13 cellular contexts compared by ENCODE assay signal in genomic region chr12:88944403-88944802, GRCh38.
DNase-seq lines count a peak whose midpoint lies in the region; ATAC-seq, FAIRE-seq and TF ChIP-seq lines count a peak whose summit lies in the region.
"Had no signal": no experiment of that assay in that cellular context is flagged by ENCODE, and none has a peak within 500 bp of the region (broad histone marks: within the 10 kb centered on the region; RNA-seq: fewer than 3 reads in every experiment).

No MANE protein-coding gene starts in this region.

- no peak overlapping the region for H3K4me2 ChIP-seq in HepG2 (ENCODE audit: low read depth, low read length)

- intact Hi-C loops in HepG2 (cut with micrococcal nuclease; ENCODE audit: unreplicated experiment), result no loop called here
- intact Hi-C loops in right lobe of liver (cut with DNase I), result no loop called here

- H3K9me3 Mint-ChIP-seq in activated naive CD4-positive, alpha-beta T cell treated with anti-CD3 and anti-CD28 coated beads, Interleukin-2, amount 50 U/mL, for 72 hours, result no peaks in the 10 kb centered on the region
- H3K9me3 Mint-ChIP-seq: stimulated activated naive CD8-positive, alpha-beta T cell treated with anti-CD3 and anti-CD28 coated beads, Interleukin-15, Interleukin-2, amounts not matched to agents 100 ng/mL and 50 ng/mL, for 24 hours had no signal

- H3K4me1 ChIP-seq in HepG2 (ENCODE audit: insufficient read depth, low read length), result no peaks in the 10 kb centered on the region
- no peaks in the 10 kb centered on the region for H3K4me1 ChIP-seq in right lobe of liver

- no peak overlapping the region for H3K4me3 ChIP-seq in HepG2 (replicated peaks in 1 of 3; ENCODE audit: insufficient read depth in 1 of 3, low read depth in 2 of 3, low read length in 3 of 3)
- no peak overlapping the region for H3K4me3 ChIP-seq in right lobe of liver
- H3K4me3 ChIP-seq: cardiac muscle cell had no signal

- H3K27me3 ChIP-seq in HepG2 (ENCODE audit: control insufficient read depth in 1 of 2, insufficient read depth in 2 of 2, low read length in 2 of 2) (no peaks in the 10 kb centered on the region), right lobe of liver (no peaks in the 10 kb centered on the region)
- H3K27me3 ChIP-seq: cardiac muscle cell had no signal

- FAIRE-seq in HepG2 (lab: Jason Lieb, UNC), result no peak

- no peaks in the 10 kb centered on the region for H4K20me1 ChIP-seq in HepG2 (ENCODE audit: insufficient read depth, low read length)

- no peak overlapping the region for H3K27ac ChIP-seq in HepG2 (ENCODE audit: extremely low read length, insufficient read depth, low read length)
- H3K27ac ChIP-seq in right lobe of liver, result no peak overlapping the region
- H3K27ac ChIP-seq: cardiac muscle cell, VCaP had no signal

- TF ChIP-seq EP300 in HepG2 (IDR thresholded peaks at IDR 0.05; ENCODE audit: low read depth in 2 of 2, low read length in 2 of 2) (no peak), HepG2 (CRISPR knock-in tag; IDR thresholded peaks at IDR 0.05; ENCODE audit: borderline replicate concordance) (no peak)

- in situ Hi-C loops in HepG2 (cut with HindIII; ENCODE audit: extremely low pct_ligation_motif_present, low pct_unique_long_range_greater_than_20kb), result no loop called here

- POLR2A ChIA-PET in HepG2 (lab: Yijun Ruan, JAX), result no interaction called here

- TF ChIP-seq POLR2A in HepG2 (IDR thresholded peaks at IDR 0.05; ENCODE audit: insufficient read depth in 1 of 2, low read depth in 2 of 2, low read length in 2 of 2), result no peak
- no peak for TF ChIP-seq POLR2A in right lobe of liver (IDR thresholded peaks at IDR 0.05)

- WGBS in HepG2 (ENCODE audit: low lambda C conversion rate), result 9% methylated on average over 3 of the region's 3 CpGs
- 39% methylated on average over 3 of the region's 3 CpGs for WGBS in right lobe of liver (ENCODE audit: insufficient coverage, low coverage, low lambda C conversion rate, missing lambda C conversion rate)

- H3K36me3 ChIP-seq in HepG2 (replicated peaks in 1 of 2; ENCODE audit: control insufficient read depth in 1 of 2, insufficient read depth in 2 of 2, low read length in 2 of 2) (no peaks in the 10 kb centered on the region), right lobe of liver (no peaks in the 10 kb centered on the region)
- H3K36me3 ChIP-seq: cardiac muscle cell had no signal

- DNase-seq in HepG2 (ENCODE audit: low spot score) (peak; percentile 15), right lobe of liver (no peak), NCI-H69 (lab: John Stamatoyannopoulos, UW) (peak; percentile 7), NCI-H2081 treated with DMSO at 0.1 percent for 48 hours (lab: John Stamatoyannopoulos, UW) (no peak), NCI-H1436 treated with DMSO at 0.1 percent for 48 hours (lab: John Stamatoyannopoulos, UW) (no peak)
- no peak for DNase-seq in activated naive CD4-positive, alpha-beta T cell treated with anti-CD3 and anti-CD28 coated beads, Interleukin-2, amount 50 U/mL, for 72 hours (ENCODE audit: low spot score in 2 of 2)
- DNase-seq: NCI-H1930; stimulated activated CD4-positive, alpha-beta T cell treated with anti-CD3 and anti-CD28 coated beads, Interleukin-2, amount 100 ng/mL, for 24 hours had no signal

- CTCF ChIA-PET in HepG2 (lab: Yijun Ruan, JAX; ENCODE audit: low intra/inter-chr PET ratio, low total read pairs), result no interaction called here

- no peak for ATAC-seq in HepG2
- no peak for ATAC-seq in right lobe of liver
- ATAC-seq in esophagus mucosa, result peak; percentile 69
- ATAC-seq in activated naive CD4-positive, alpha-beta T cell treated with anti-CD3 and anti-CD28 coated beads, Interleukin-2, amount 50 U/mL, for 72 hours, result no peak
- no peak for ATAC-seq in HG03097 (IDR thresholded peaks at IDR 0.05; ENCODE audit: low FRiP score, unreplicated experiment)

- no peak overlapping the region for H3K27ac Mint-ChIP-seq in activated naive CD4-positive, alpha-beta T cell treated with anti-CD3 and anti-CD28 coated beads, Interleukin-2, amount 50 U/mL, for 72 hours
- H3K27ac Mint-ChIP-seq: stimulated activated naive CD8-positive, alpha-beta T cell treated with anti-CD3 and anti-CD28 coated beads, Interleukin-15, Interleukin-2, amounts not matched to agents 100 ng/mL and 50 ng/mL, for 24 hours had no signal

- no peak for TF ChIP-seq RAD21 in HepG2 (CRISPR knock-in tag; IDR thresholded peaks at IDR 0.05)

- TF ChIP-seq CTCF in HepG2 (CRISPR knock-in tag; IDR thresholded peaks at IDR 0.05), result no peak
- no peak for TF ChIP-seq CTCF in right lobe of liver (IDR thresholded peaks at IDR 0.05)

- H3K9ac ChIP-seq in HepG2 (ENCODE audit: insufficient read depth, low read depth, low read length), result no peak overlapping the region

- H3K9me3 ChIP-seq in HepG2 (ENCODE audit: low read length) (no peaks in the 10 kb centered on the region), right lobe of liver (no peaks in the 10 kb centered on the region)

- H3K36me3 Mint-ChIP-seq in activated naive CD4-positive, alpha-beta T cell treated with anti-CD3 and anti-CD28 coated beads, Interleukin-2, amount 50 U/mL, for 72 hours, result no peaks in the 10 kb centered on the region

- H2AFZ ChIP-seq in HepG2 (ENCODE audit: low read length), result no peak overlapping the region

- H3K79me2 ChIP-seq in HepG2 (ENCODE audit: insufficient read depth, low read length), result no peaks in the 10 kb centered on the region

- BruUV-seq in HepG2 (replicated peaks; lab: Mats Ljungman, UMichigan), result no TSS peak

TF ChIP-seq in HepG2, 621 proteins besides CTCF, POLR2A, EP300 and RAD21:
- TF ChIP-seq ZNF263 (CRISPR knock-in tag; IDR thresholded peaks at IDR 0.05) (no peak), MIXL1 (CRISPR knock-in tag; IDR thresholded peaks at IDR 0.05) (no peak), ZNF550 (CRISPR knock-in tag; IDR thresholded peaks at IDR 0.05; ENCODE audit: borderline replicate concordance) (no peak), ZFY (CRISPR knock-in tag; IDR thresholded peaks at IDR 0.05) (no peak), SOX13 (IDR thresholded peaks at IDR 0.05) (no peak), SOX13 (CRISPR knock-in tag; conservative IDR thresholded peaks at IDR 0.05 in 1 of 2, IDR thresholded peaks at IDR 0.05 in 1 of 2) (peak in 1 of 2 experiments; percentile 42; a peak in 1 of 4 replicates), NFE2 (CRISPR knock-in tag; IDR thresholded peaks at IDR 0.05) (peak; percentile 43; the same call in 1 of the 2 replicates), KAT2B (IDR thresholded peaks at IDR 0.05; ENCODE audit: borderline replicate concordance, low read depth, low read length) (no peak), NFE2L2 (IDR thresholded peaks at IDR 0.05; ENCODE audit: low read length) (peak; percentile 30; the same call in 1 of the 2 replicates), ZNF607 (CRISPR knock-in tag; IDR thresholded peaks at IDR 0.05; ENCODE audit: borderline replicate concordance) (no peak), NCOA2 (CRISPR knock-in tag; IDR thresholded peaks at IDR 0.05) (no peak), ZNF883 (CRISPR knock-in tag; IDR thresholded peaks at IDR 0.05; ENCODE audit: not compliant biosample characterization) (no peak), ZNF672 (CRISPR knock-in tag; IDR thresholded peaks at IDR 0.05) (no peak), SOX5 (CRISPR knock-in tag; IDR thresholded peaks at IDR 0.05; ENCODE audit: borderline replicate concordance) (0 out of 2 replicates have a peak, but pooled peaks have one; percentile 18), FOSL2 (CRISPR knock-in tag; IDR thresholded peaks at IDR 0.05) (peak; percentile 55), ATF1 (CRISPR knock-in tag; IDR thresholded peaks at IDR 0.05) (no peak), CBX1 (IDR thresholded peaks at IDR 0.05; ENCODE audit: low read depth) (no peak)
- TF ChIP-seq, protein P1, sequence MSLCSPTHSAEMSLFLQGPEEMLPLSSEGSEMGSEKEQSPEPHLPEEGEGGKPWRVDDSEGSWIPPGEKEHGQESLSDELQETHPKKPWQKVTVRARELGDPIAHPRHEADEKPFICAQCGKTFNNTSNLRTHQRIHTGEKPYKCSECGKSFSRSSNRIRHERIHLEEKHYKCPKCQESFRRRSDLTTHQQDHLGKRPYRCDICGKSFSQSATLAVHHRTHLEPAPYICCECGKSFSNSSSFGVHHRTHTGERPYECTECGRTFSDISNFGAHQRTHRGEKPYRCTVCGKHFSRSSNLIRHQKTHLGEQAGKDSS (CRISPR knock-in tag; IDR thresholded peaks at IDR 0.05; ENCODE audit: borderline replicate concordance, low read depth), result no peak
- TF ChIP-seq, protein P2, sequence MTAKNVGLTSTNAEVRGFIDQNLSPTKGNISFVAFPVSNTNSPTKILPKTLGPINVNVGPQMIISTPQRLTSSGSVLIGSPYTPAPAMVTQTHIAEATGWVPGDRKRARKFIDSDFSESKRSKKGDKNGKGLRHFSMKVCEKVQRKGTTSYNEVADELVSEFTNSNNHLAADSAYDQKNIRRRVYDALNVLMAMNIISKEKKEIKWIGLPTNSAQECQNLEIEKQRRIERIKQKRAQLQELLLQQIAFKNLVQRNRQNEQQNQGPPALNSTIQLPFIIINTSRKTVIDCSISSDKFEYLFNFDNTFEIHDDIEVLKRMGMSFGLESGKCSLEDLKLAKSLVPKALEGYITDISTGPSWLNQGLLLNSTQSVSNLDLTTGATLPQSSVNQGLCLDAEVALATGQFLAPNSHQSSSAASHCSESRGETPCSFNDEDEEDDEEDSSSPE (CRISPR knock-in tag; IDR thresholded peaks at IDR 0.05), result no peak
TF ChIP-seq in HepG2: peak in this region for 5.

Comparison
In these comparisons a context has a peak if more than half of its experiments do, and no peak if none do; other contexts are left out.
1. DNase-seq: peak in HepG2 (single experiment) and NCI-H69 (single experiment); none in right lobe of liver (0 of 3), activated naive CD4-positive, alpha-beta T cell treated with anti-CD3 and anti-CD28 coated beads, Interleukin-2, amount 50 U/mL, for 72 hours (0 of 2), NCI-H2081 treated with DMSO at 0.1 percent for 48 hours (single experiment) and NCI-H1436 treated with DMSO at 0.1 percent for 48 hours (single experiment).